ENCODE assay signal across 16 cellular contexts in genomic region chr2:43623052-43623451, GRCh38. TPM values are rescaled to one million over a fixed set of nuclear protein-coding genes. Genes with fewer than 3 reads are reported as not detected.
A peak's percentile ranks its signal among the peaks of the same experiment; 100 is the strongest.
DNase-seq lines count a peak whose midpoint lies in the region; ATAC-seq and TF ChIP-seq lines count a peak whose summit lies in the region.
"Had no signal": no experiment of that assay in that cellular context is flagged by ENCODE, and none has a peak within 500 bp of the region (broad histone marks: within the 10 kb centered on the region; RNA-seq: fewer than 3 reads in every experiment).

No MANE protein-coding gene starts in this region.

- intact Hi-C loops in Right ventricle myocardium inferior (cut with DNase I): no loop called here
- intact Hi-C loops in cardiac septum (cut with DNase I): no loop called here
- intact Hi-C loops in esophagus squamous epithelium (cut with DNase I): no loop called here

- peak; percentile 72 for ATAC-seq in Right ventricle myocardium inferior
- ATAC-seq in GM18502 (IDR thresholded peaks at IDR 0.05; ENCODE audit: poor library complexity, unreplicated experiment): no peak
- ATAC-seq: activated naive CD8-positive, alpha-beta T cell treated with anti-CD3 and anti-CD28 coated beads, Interleukin-2, amount 50 U/mL, for 24 hours; activated T-cell treated with anti-CD3 and anti-CD28 coated beads, Interleukin-2, amount 50 U/mL, for 4 hours had no signal

- 38 to 49% methylated on average over 3 to 4 of the region's 4 CpGs for WGBS in esophagus squamous epithelium, 2 donors

- no peaks in the 10 kb centered on the region for H3K9me3 ChIP-seq in esophagus squamous epithelium
- H3K9me3 ChIP-seq: prostate gland had no signal

- DNase-seq in Right ventricle myocardium inferior (ENCODE audit: missing footprints) (no peak), cardiac septum (ENCODE audit: low spot score) (no peak), esophagus squamous epithelium (lab: John Stamatoyannopoulos, UW) (no peak), medulla oblongata (ENCODE audit: extremely low spot score) (peak; percentile 24), dermis blood vessel endothelial cell (no peak), NCI-H526 treated with DMSO at 0.1 percent for 48 hours (lab: John Stamatoyannopoulos, UW) (no peak)
- DNase-seq in stimulated activated CD4-positive, alpha-beta T cell treated with anti-CD3 and anti-CD28 coated beads, Interleukin-4, amount 100 ng/mL, for 24 hours: no peak
- DNase-seq: activated CD4-positive, alpha-beta T cell treated with anti-CD3 and anti-CD28 coated beads for 48 hours; activated naive CD8-positive, alpha-beta T cell treated with anti-CD3 and anti-CD28 coated beads, Interleukin-2, amount 50 U/mL, for 24 hours; activated T-cell treated with anti-CD3 and anti-CD28 coated beads, Interleukin-2, amount 50 U/mL, for 4 hours; GDM1; NCI-H774; SHP77 treated with DMSO at 0.1 percent for 48 hours; T-helper 9 cell had no signal

- TF ChIP-seq POLR2A in esophagus squamous epithelium (IDR thresholded peaks at IDR 0.05): no peak

- peak overlapping the region in 3 of 4 donors; percentile 30 to 48 (median 46) for H3K27ac ChIP-seq in esophagus squamous epithelium
- H3K27ac ChIP-seq: prostate gland had no signal

- no peaks in the 10 kb centered on the region for H3K36me3 ChIP-seq in esophagus squamous epithelium
- H3K36me3 ChIP-seq: prostate gland had no signal

- H3K4me3 ChIP-seq in esophagus squamous epithelium: no peak overlapping the region
- H3K4me3 ChIP-seq: prostate gland had no signal

- no peak for TF ChIP-seq CTCF in esophagus squamous epithelium (IDR thresholded peaks at IDR 0.05)

- peaks cover 0 to 4% (median 0%) of the 10 kb centered on the region in 4 donors for H3K27me3 ChIP-seq in esophagus squamous epithelium

- H3K4me1 ChIP-seq in esophagus squamous epithelium: no peaks in the 10 kb centered on the region
- H3K4me1 ChIP-seq: prostate gland had no signal

RNA-seq across cellular contexts. Expression of gene PLEKHH2, which starts 14.0 kb away (rescaled TPM):
- total RNA-seq in Right ventricle myocardium inferior (1.1 TPM), cardiac septum (5.2 TPM), esophagus squamous epithelium (10 to 100 TPM in 2 of 4 donors, 1 to 10 TPM in 2; 1.7 to 25.7 (median 8.3) TPM), dermis blood vessel endothelial cell (0.14 and 1.5 TPM in 2 replicates)

RNA-seq across cellular contexts. Expression of gene THADA, which starts 27.2 kb away (rescaled TPM):
- total RNA-seq in Right ventricle myocardium inferior: 10.5 TPM
- 18.4 TPM for total RNA-seq in cardiac septum
- 10 to 100 TPM; 14.0 to 32.2 (median 21.0) TPM for total RNA-seq in esophagus squamous epithelium
- 25.0 and 26.9 TPM in 2 replicates for total RNA-seq in dermis blood vessel endothelial cell

RNA-seq across cellular contexts. Expression of gene C1GALT1C1L, which starts 53.2 kb away (rescaled TPM):
- 0.62 TPM for total RNA-seq in Right ventricle myocardium inferior
- 0.48 TPM for total RNA-seq in cardiac septum
- under 1 TPM in 1 of 4 donors, not detected in 3; 0.38 TPM for total RNA-seq in esophagus squamous epithelium
- total RNA-seq in dermis blood vessel endothelial cell: 0.17 and 0.37 TPM in 2 replicates
